1 cellular context compared by ENCODE assay signal in genomic region chr2:55153564-55154315, GRCh38.
TF ChIP-seq lines count a peak whose summit lies in the region.

No MANE protein-coding gene starts in this region.

TF ChIP-seq in GM12878, 131 proteins besides CTCF, POLR2A, EP300 and RAD21 (continued from another document):
- no peak for TF ChIP-seq CEBPZ (IDR thresholded peaks at IDR 0.05; ENCODE audit: low read depth, low read length)
- no peak for TF ChIP-seq MEF2B (IDR thresholded peaks at IDR 0.05; ENCODE audit: partially characterized antibody, poor library complexity, severe bottlenecking)
- no peak for TF ChIP-seq SIX5 (IDR thresholded peaks at IDR 0.05; ENCODE audit: low read depth, low read length, severe bottlenecking)
- no peak for TF ChIP-seq GATAD2B (conservative IDR thresholded peaks at IDR 0.05; ENCODE audit: low read depth)
- no peak for TF ChIP-seq BRCA1 (IDR thresholded peaks at IDR 0.05; ENCODE audit: low read depth, low read length)
- TF ChIP-seq MEF2A (IDR thresholded peaks at IDR 0.05; ENCODE audit: insufficient read depth, low read depth, low read length), result no peak
- no peak for TF ChIP-seq RELA (IDR thresholded peaks at IDR 0.05; ENCODE audit: borderline replicate concordance, partially characterized antibody)
- no peak for TF ChIP-seq TCF3 (IDR thresholded peaks at IDR 0.05; ENCODE audit: borderline replicate concordance, insufficient read depth, low read depth, low read length)
- no peak for TF ChIP-seq JUNB (IDR thresholded peaks at IDR 0.05)
- peak; percentile 76 for TF ChIP-seq MTA2 (IDR thresholded peaks at IDR 0.05; ENCODE audit: low read depth)
- TF ChIP-seq BCL11A (IDR thresholded peaks at IDR 0.05; ENCODE audit: low read depth, low read length), result peak; percentile 23; the same call in 1 of the 2 replicates
- TF ChIP-seq SMAD1 (IDR thresholded peaks at IDR 0.05; ENCODE audit: low read depth, partially characterized antibody), result no peak
- TF ChIP-seq CREM (IDR thresholded peaks at IDR 0.05; ENCODE audit: low read depth), result 0 out of 2 replicates have a peak, but pooled peaks have one; percentile 17
- TF ChIP-seq CHD1 (IDR thresholded peaks at IDR 0.05; ENCODE audit: low read depth, low read length), result no peak
- no peak for TF ChIP-seq IKZF2 (IDR thresholded peaks at IDR 0.05)
- TF ChIP-seq PAX5 (IDR thresholded peaks at IDR 0.05; ENCODE audit: borderline replicate concordance, low read depth, low read length), result no peak
